Comparison of ENCODE assay signal across 19 cellular contexts in genomic region chr2:128834203-128834602, GRCh38.
DNase-seq lines count a peak whose midpoint lies in the region; ATAC-seq and TF ChIP-seq lines count a peak whose summit lies in the region.
"Had no signal": no experiment of that assay in that cellular context is flagged by ENCODE, and none has a peak within 500 bp of the region (broad histone marks: within the 10 kb centered on the region; RNA-seq: fewer than 3 reads in every experiment).

No MANE protein-coding gene starts in this region.

- no peak for ATAC-seq in GM19324 (IDR thresholded peaks at IDR 0.05; ENCODE audit: low FRiP score, unreplicated experiment)
- no peak for ATAC-seq in HG02885 (IDR thresholded peaks at IDR 0.05; ENCODE audit: poor library complexity, unreplicated experiment)

- peaks cover 22% of the 10 kb centered on the region for H3K4me1 Mint-ChIP-seq in nephron
- H3K4me1 Mint-ChIP-seq: CD14-positive monocyte had no signal

- DNase-seq in DMS153 (lab: John Stamatoyannopoulos, UW) (peak; percentile 16), DMS153 treated with DMSO at 0.1 percent for 48 hours (lab: John Stamatoyannopoulos, UW; ENCODE audit: unreplicated experiment) (no peak), NCI-H146 (lab: John Stamatoyannopoulos, UW) (peak; percentile 64), SHP77 (lab: John Stamatoyannopoulos, UW) (peak; percentile 84 to 90), activated gamma-delta T cell treated with Interleukin-2 at 50 U/mL for 16 hours (no peak)
- DNase-seq: AML-193; GM23248; HCEC 1CT; KG1; NCI-H1105 treated with DMSO at 0.1 percent for 48 hours; NCI-H187 treated with DMSO at 0.1 percent for 48 hours; NCI-H526 treated with DMSO at 0.1 percent for 48 hours; NK-92 treated with Interleukin-12 subunit alpha and Interleukin-12 subunit beta, amount 100 ng/mL, for 24 hours; Peyer's patch; SW 1271 had no signal

- no peaks in the 10 kb centered on the region for H3K9me3 Mint-ChIP-seq in nephron

- peak overlapping the region in 2 of 3 experiments; percentile 9 to 40 for H3K27ac Mint-ChIP-seq in nephron

- TF ChIP-seq CTCF in nephron (IDR thresholded peaks at IDR 0.05; ENCODE audit: unreplicated experiment in 3 of 3): no peak

- H3K4me3 Mint-ChIP-seq in nephron: no peak overlapping the region
- H3K4me3 Mint-ChIP-seq: CD14-positive monocyte had no signal

- H3K36me3 Mint-ChIP-seq in nephron (ENCODE audit: low read depth): no peaks in the 10 kb centered on the region
- H3K36me3 Mint-ChIP-seq: CD14-positive monocyte had no signal

- peaks cover 12% of the 10 kb centered on the region for H3K27me3 Mint-ChIP-seq in nephron (ENCODE audit: low read depth)

Comparison
In these comparisons a context has a peak if more than half of its experiments do, and no peak if none do; other contexts are left out.
1. DNase-seq: peak in DMS153 (single experiment), NCI-H146 (single experiment) and SHP77 (2 of 2); none in DMS153 treated with DMSO at 0.1 percent for 48 hours (single experiment) and activated gamma-delta T cell treated with Interleukin-2 at 50 U/mL for 16 hours (single experiment).